1 cellular context compared by ENCODE assay signal in the genomic region with DNA sequence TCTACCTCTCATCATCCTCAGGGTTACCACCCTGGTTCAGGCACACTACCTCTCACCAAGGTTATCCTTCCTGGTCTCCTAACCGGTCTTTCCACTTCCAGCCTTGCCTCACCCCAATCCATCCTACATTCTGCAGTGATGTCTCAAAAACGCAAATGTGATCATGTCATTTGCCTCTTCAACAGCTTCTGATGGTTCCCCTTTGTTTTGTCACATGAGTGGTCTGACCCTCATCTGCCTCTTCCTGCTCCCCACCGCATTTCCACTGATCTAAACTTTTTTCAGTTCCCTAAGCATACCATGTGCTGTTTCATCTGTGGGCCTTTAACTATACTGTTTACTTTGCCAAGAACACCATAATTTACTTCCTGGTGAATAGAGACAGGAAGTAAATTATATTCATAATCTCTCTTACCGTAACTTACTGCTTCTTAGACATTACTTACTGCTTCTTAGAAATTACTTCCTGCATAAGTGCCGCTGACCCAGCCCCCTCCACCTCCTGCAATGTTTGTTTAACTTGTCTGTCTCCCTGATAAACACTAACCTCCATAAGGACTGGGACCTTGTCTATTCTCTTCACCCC.
TF ChIP-seq lines count a peak whose summit lies in the region.

No MANE protein-coding gene starts in this region.

TF ChIP-seq in K562, 482 proteins besides CTCF, POLR2A, EP300 and RAD21 (continued from another document):
- TF ChIP-seq TEAD4 (IDR thresholded peaks at IDR 0.05; ENCODE audit: low read length) (peak; percentile 24; the same call in 1 of the 2 replicates), TEAD4 (CRISPR knock-in tag; IDR thresholded peaks at IDR 0.05; ENCODE audit: borderline replicate concordance) (no peak), ZNF311 (CRISPR knock-in tag; IDR thresholded peaks at IDR 0.05) (no peak), MEIS2 (IDR thresholded peaks at IDR 0.05; ENCODE audit: partially characterized antibody) (peak; percentile 79), FOXA3 (CRISPR knock-in tag; conservative IDR thresholded peaks at IDR 0.05 in 1 of 2, IDR thresholded peaks at IDR 0.05 in 1 of 2) (peak in 1 of 2 experiments; percentile 75; a peak in 2 of 4 replicates), NR2C2 (CRISPR knock-in tag; IDR thresholded peaks at IDR 0.05) (no peak), NR2C2 (tag; IDR thresholded peaks at IDR 0.05) (peak; percentile 69; the same call in 1 of the 2 replicates), YBX1 (IDR thresholded peaks at IDR 0.05) (no peak), MYNN (IDR thresholded peaks at IDR 0.05) (no peak), MYNN (CRISPR knock-in tag; IDR thresholded peaks at IDR 0.05) (no peak), CBFA2T3 (IDR thresholded peaks at IDR 0.05) (peak; percentile 36; the same call in 1 of the 2 replicates), LEF1 (IDR thresholded peaks at IDR 0.05) (peak; percentile 36; the same call in 1 of the 2 replicates), CBFA2T2 (conservative IDR thresholded peaks at IDR 0.05) (0 out of 2 replicates have a peak, but pooled peaks have one; percentile 7), ARID1B (IDR thresholded peaks at IDR 0.05) (peak; percentile 47), RAD51 (IDR thresholded peaks at IDR 0.05; ENCODE audit: borderline replicate concordance, low read depth) (no peak), JUND (IDR thresholded peaks at IDR 0.05; ENCODE audit: borderline replicate concordance, low read depth, low read length) (peak; percentile 24; the same call in 1 of the 2 replicates), JUND (tag; IDR thresholded peaks at IDR 0.05; ENCODE audit: borderline replicate concordance, low read depth, low read length) (no peak), HMBOX1 (IDR thresholded peaks at IDR 0.05) (peak; percentile 25)
- TF ChIP-seq, protein P1, sequence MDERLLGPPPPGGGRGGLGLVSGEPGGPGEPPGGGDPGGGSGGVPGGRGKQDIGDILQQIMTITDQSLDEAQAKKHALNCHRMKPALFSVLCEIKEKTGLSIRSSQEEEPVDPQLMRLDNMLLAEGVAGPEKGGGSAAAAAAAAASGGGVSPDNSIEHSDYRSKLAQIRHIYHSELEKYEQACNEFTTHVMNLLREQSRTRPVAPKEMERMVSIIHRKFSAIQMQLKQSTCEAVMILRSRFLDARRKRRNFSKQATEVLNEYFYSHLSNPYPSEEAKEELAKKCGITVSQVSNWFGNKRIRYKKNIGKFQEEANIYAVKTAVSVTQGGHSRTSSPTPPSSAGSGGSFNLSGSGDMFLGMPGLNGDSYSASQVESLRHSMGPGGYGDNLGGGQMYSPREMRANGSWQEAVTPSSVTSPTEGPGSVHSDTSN (CRISPR knock-in tag; IDR thresholded peaks at IDR 0.05; ENCODE audit: low read depth): no peak
- TF ChIP-seq, protein P1 (tag; conservative IDR thresholded peaks at IDR 0.05; ENCODE audit: low read depth): 0 out of 2 replicates have a peak, but pooled peaks have one; percentile 8
TF ChIP-seq in K562: peak in this region for 22.
